7 cellular contexts compared by ENCODE assay signal in genomic region chr2:229713371-229714079, GRCh38. TPM values are rescaled to one million over a fixed set of nuclear protein-coding genes. Genes with fewer than 3 reads are reported as not detected.
DNase-seq lines count a peak whose midpoint lies in the region; ATAC-seq and TF ChIP-seq lines count a peak whose summit lies in the region.

No MANE protein-coding gene starts in this region.

- H3K27ac Mint-ChIP-seq in WTC11 = no peak overlapping the region
- H3K27ac Mint-ChIP-seq in osteocyte (ENCODE audit: unreplicated experiment) = no peak overlapping the region

- H3K36me3 Mint-ChIP-seq in WTC11 (no peaks in the 10 kb centered on the region), osteocyte (ENCODE audit: unreplicated experiment) (no peaks in the 10 kb centered on the region)

- H3K4me1 Mint-ChIP-seq in WTC11 (peaks cover 20% of the 10 kb centered on the region), osteocyte (ENCODE audit: unreplicated experiment) (peaks cover 6% of the 10 kb centered on the region)

- ATAC-seq in GM18498 (IDR thresholded peaks at IDR 0.05; ENCODE audit: unreplicated experiment) (peak; percentile 46), HG03354 (IDR thresholded peaks at IDR 0.05; ENCODE audit: poor library complexity, severe bottlenecking, unreplicated experiment) (peak; percentile 35), WTC11 (peak; percentile 73), GM19463 (IDR thresholded peaks at IDR 0.05; ENCODE audit: unreplicated experiment) (no peak)

- peaks cover 58% of the 10 kb centered on the region for H3K27me3 Mint-ChIP-seq in WTC11 (ENCODE audit: low read depth)
- H3K27me3 Mint-ChIP-seq in osteocyte (ENCODE audit: unreplicated experiment) = peaks cover 77% of the 10 kb centered on the region

- TF ChIP-seq CTCF in WTC11 (IDR thresholded peaks at IDR 0.05) (no peak), fibroblast of the aortic adventitia (IDR thresholded peaks at IDR 0.05; ENCODE audit: insufficient read depth, low read length) (no peak), osteocyte (IDR thresholded peaks at IDR 0.05) (no peak)

- peak; percentile 68 for DNase-seq in WTC11 (ENCODE audit: low spot score)
- no peak for DNase-seq in fibroblast of the aortic adventitia (ENCODE audit: low read depth)
- DNase-seq in osteocyte (ENCODE audit: extremely low spot score, unreplicated experiment) = no peak
- no peak for DNase-seq in NCI-H2171 (lab: John Stamatoyannopoulos, UW)

- H3K9me3 Mint-ChIP-seq in WTC11 (no peaks in the 10 kb centered on the region), osteocyte (ENCODE audit: unreplicated experiment) (no peaks in the 10 kb centered on the region)

- POLR2A ChIA-PET in WTC11 (lab: Charles Lee) = no interaction called here

- H3K4me3 ChIP-seq in fibroblast of the aortic adventitia (ENCODE audit: low read depth, low read length) = peak overlapping the region; percentile 7

- CTCF ChIA-PET in WTC11 (lab: Charles Lee) = interaction anchor here (0.6 to 1.7 kb wide), 4 partner anchors 124 to 287 kb away, joined by 3 to 10 read pairs (median 5); no protein-coding TSS in a partner anchor

- peak overlapping the region; percentile 76 for H3K4me3 Mint-ChIP-seq in WTC11
- H3K4me3 Mint-ChIP-seq in osteocyte (ENCODE audit: unreplicated experiment) = peak overlapping the region; percentile 40

TF ChIP-seq in WTC11, 78 proteins besides CTCF, POLR2A, EP300 and RAD21:
- TF ChIP-seq MAX (CRISPR knock-in tag; IDR thresholded peaks at IDR 0.05) = peak; percentile 32; the same call in 1 of the 2 replicates
- no peak for TF ChIP-seq MXD4 (CRISPR knock-in tag; IDR thresholded peaks at IDR 0.05; ENCODE audit: borderline replicate concordance)
- TF ChIP-seq HMGXB4 (CRISPR knock-in tag; IDR thresholded peaks at IDR 0.05) = peak; percentile 59; the same call in 1 of the 2 replicates
- TF ChIP-seq CBFB (CRISPR knock-in tag; IDR thresholded peaks at IDR 0.05; ENCODE audit: low read depth) = peak; percentile 3; the same call in 1 of the 2 replicates
- TF ChIP-seq ZBTB43 (CRISPR knock-in tag; IDR thresholded peaks at IDR 0.05) = no peak
- TF ChIP-seq HMGA2 (CRISPR knock-in tag; IDR thresholded peaks at IDR 0.05) = no peak

RNA-seq across cellular contexts. Expression of gene DNER, which starts 0.8 kb away (rescaled TPM):
- total RNA-seq in WTC11 (2021) (2.5 to 3.7 TPM (median 2.9 TPM) in 3 replicates), fibroblast of the aortic adventitia (ENCODE audit: low replicate concordance) (0.72 TPM in 1 of 2 replicates, not detected in the other), osteocyte (0.13 and 0.19 TPM in 2 replicates)
